In genomic region chr13:80084086-80084676, GRCh38 we compare ENCODE assay signal across 9 cellular contexts.
DNase-seq lines count a peak whose midpoint lies in the region; ATAC-seq and TF ChIP-seq lines count a peak whose summit lies in the region.
"Had no signal": no experiment of that assay in that cellular context is flagged by ENCODE, and none has a peak within 500 bp of the region (broad histone marks: within the 10 kb centered on the region; RNA-seq: fewer than 3 reads in every experiment).

No MANE protein-coding gene starts in this region.

- H3K36me3 ChIP-seq in MG63: no peaks in the 10 kb centered on the region

- no peak overlapping the region for H3K4me3 ChIP-seq in MG63

- intact Hi-C loops in left colon (cut with DNase I, micrococcal nuclease): no loop called here

- DNase-seq in AG09319 (ENCODE audit: extremely low read depth, low read depth) (peak; percentile 89), MG63 (peak; percentile 34), brain pericyte (ENCODE audit: low read depth, low spot score) (peak; percentile 16), kidney tubule cell (ENCODE audit: low spot score) (peak; percentile 81), left colon (no peak)
- DNase-seq: activated CD8-positive, alpha-beta memory T cell treated with anti-CD3 and anti-CD28 coated beads, Interleukin-2, amount 50 U/mL, for 4 hours had no signal

- H3K27me3 ChIP-seq in MG63: no peaks in the 10 kb centered on the region

- H3K9me3 ChIP-seq in MG63: no peaks in the 10 kb centered on the region

- no peak for ATAC-seq in GM21529 (IDR thresholded peaks at IDR 0.05; ENCODE audit: unreplicated experiment)
- ATAC-seq in left colon: no peak
- no peak for ATAC-seq in GM18861 (IDR thresholded peaks at IDR 0.05; ENCODE audit: unreplicated experiment)
- ATAC-seq in GM21619 (IDR thresholded peaks at IDR 0.05; ENCODE audit: unreplicated experiment): no peak

- TF ChIP-seq CTCF in AG09319 (IDR thresholded peaks at IDR 0.05; ENCODE audit: low read depth, low read length): no peak

Comparison
In these comparisons a context has a peak if more than half of its experiments do, and no peak if none do; other contexts are left out.
1. DNase-seq: peak in AG09319 (single experiment), MG63 (single experiment), brain pericyte (single experiment) and kidney tubule cell (single experiment); none in left colon (0 of 2).